Comparison of ENCODE assay signal across 8 cellular contexts in genomic region chr10:27742926-27743735, GRCh38. TPM values are rescaled to one million over a fixed set of nuclear protein-coding genes. Genes with fewer than 3 reads are reported as not detected.
DNase-seq lines count a peak whose midpoint lies in the region; ATAC-seq and TF ChIP-seq lines count a peak whose summit lies in the region.

No MANE protein-coding gene starts in this region.

- H3K27ac ChIP-seq in neural cell (ENCODE audit: low read length) = no peak overlapping the region

- no peaks in the 10 kb centered on the region for H3K9me2 ChIP-seq in neural cell (ENCODE audit: insufficient read depth, low read length)

- H3F3A ChIP-seq in neural cell (ENCODE audit: insufficient read depth, low read length, poor library complexity, severe bottlenecking) = no peaks in the 10 kb centered on the region

- TF ChIP-seq CTCF in neural cell (IDR thresholded peaks at IDR 0.05; ENCODE audit: poor library complexity, severe bottlenecking) = no peak
- no peak for TF ChIP-seq CTCF in BE2C (IDR thresholded peaks at IDR 0.05; ENCODE audit: low read depth, low read length)

- peak overlapping the region; percentile 11 for H3K4me2 ChIP-seq in neural cell (ENCODE audit: low read length)

- H3K27me3 ChIP-seq in neural cell (ENCODE audit: insufficient read depth, low read depth, low read length) = peaks cover 91% of the 10 kb centered on the region
- peaks cover 80% of the 10 kb centered on the region for H3K27me3 ChIP-seq in BE2C

- H3K79me2 ChIP-seq in neural cell (replicated peaks; ENCODE audit: insufficient read depth, low read length) = no peaks in the 10 kb centered on the region

- H3K9ac ChIP-seq in neural cell (ENCODE audit: low read length) = peak overlapping the region; percentile 39

- no peak overlapping the region for H2AFZ ChIP-seq in neural cell (ENCODE audit: low read depth, low read length)

- H3K9me3 ChIP-seq in neural cell (ENCODE audit: low read length) (no peaks in the 10 kb centered on the region), BE2C (no peaks in the 10 kb centered on the region)

- no peak for TF ChIP-seq EP300 in neural cell (conservative IDR thresholded peaks at IDR 0.05; ENCODE audit: poor library complexity, severe bottlenecking)

- peak overlapping the region; percentile 78 for H3K4me3 ChIP-seq in neural cell (ENCODE audit: low read length)
- H3K4me3 ChIP-seq in BE2C (ENCODE audit: low read depth, low read length) = no peak overlapping the region

- H3K36me3 ChIP-seq in neural cell (ENCODE audit: insufficient read depth, low read length) = no peaks in the 10 kb centered on the region
- no peaks in the 10 kb centered on the region for H3K36me3 ChIP-seq in BE2C

- no peaks in the 10 kb centered on the region for H4K20me1 ChIP-seq in neural cell (ENCODE audit: insufficient read depth)

- ATAC-seq in GM19455 (IDR thresholded peaks at IDR 0.05; ENCODE audit: unreplicated experiment) = no peak
- ATAC-seq in GM21825 (IDR thresholded peaks at IDR 0.05; ENCODE audit: unreplicated experiment) = no peak

- H3K4me1 ChIP-seq in BE2C = no peaks in the 10 kb centered on the region

- no peak for TF ChIP-seq RAD21 in neural cell (conservative IDR thresholded peaks at IDR 0.05)

- DNase-seq in NCI-H748 (lab: John Stamatoyannopoulos, UW; ENCODE audit: unreplicated experiment) (peak; percentile 42), NCI-H748 treated with DMSO at 0.1 percent for 48 hours (lab: John Stamatoyannopoulos, UW) (no peak), fibroblast of gingiva (ENCODE audit: low read depth) (peak; percentile 28), BE2C (no peak)
- DNase-seq in activated CD8-positive, alpha-beta memory T cell treated with anti-CD3 and anti-CD28 coated beads, Interleukin-2, amount 50 U/mL, for 4 hours = peak; percentile 34

TF ChIP-seq in neural cell, 6 proteins besides CTCF, POLR2A, EP300 and RAD21:
- TF ChIP-seq POLR2AphosphoS5 (IDR thresholded peaks at IDR 0.05) = peak; percentile 24
- TF ChIP-seq TAF1 (IDR thresholded peaks at IDR 0.05; ENCODE audit: low read depth) = no peak

RNA-seq across cellular contexts. Expression of gene MKX, which starts 2.5 kb away (rescaled TPM):
- polyA plus RNA-seq in neural cell = not detected in 2 replicates
- polyA minus RNA-seq in neural cell = not detected in 2 replicates
- polyA plus RNA-seq in BE2C (2012; ENCODE audit: insufficient read depth, insufficient read length, low read depth) = not detected

Comparison
In these comparisons a context has a peak if more than half of its experiments do, and no peak if none do; other contexts are left out.
1. DNase-seq: peak in NCI-H748 (single experiment), activated CD8-positive, alpha-beta memory T cell treated with anti-CD3 and anti-CD28 coated beads, Interleukin-2, amount 50 U/mL, for 4 hours (single experiment) and fibroblast of gingiva (single experiment); none in NCI-H748 treated with DMSO at 0.1 percent for 48 hours (single experiment) and BE2C (single experiment).